1 cellular context compared by ENCODE assay signal in genomic region chr1:160178731-160179130, GRCh38.
TF ChIP-seq lines count a peak whose summit lies in the region.

No MANE protein-coding gene starts in this region.

TF ChIP-seq in GM23338, 12 proteins besides CTCF, POLR2A, EP300 and RAD21 (continued from another document):
- TF ChIP-seq REST (IDR thresholded peaks at IDR 0.05; ENCODE audit: unreplicated experiment) (no peak), STAT1 (IDR thresholded peaks at IDR 0.05; ENCODE audit: unreplicated experiment) (no peak), ZNF114 (CRISPR knock-in tag; IDR thresholded peaks at IDR 0.05) (no peak), JUNB (IDR thresholded peaks at IDR 0.05; ENCODE audit: unreplicated experiment) (no peak), EZH2phosphoT487 (IDR thresholded peaks at IDR 0.05; ENCODE audit: unreplicated experiment) (no peak), POLR2AphosphoS5 (IDR thresholded peaks at IDR 0.05; ENCODE audit: low read depth) (no peak), ETS1 (IDR thresholded peaks at IDR 0.05) (no peak), NANOG (IDR thresholded peaks at IDR 0.05; ENCODE audit: borderline replicate concordance) (no peak), EZH2 (IDR thresholded peaks at IDR 0.05; ENCODE audit: low read depth, unreplicated experiment) (no peak)
